Comparison of ENCODE assay signal across 24 cellular contexts in the genomic region with DNA sequence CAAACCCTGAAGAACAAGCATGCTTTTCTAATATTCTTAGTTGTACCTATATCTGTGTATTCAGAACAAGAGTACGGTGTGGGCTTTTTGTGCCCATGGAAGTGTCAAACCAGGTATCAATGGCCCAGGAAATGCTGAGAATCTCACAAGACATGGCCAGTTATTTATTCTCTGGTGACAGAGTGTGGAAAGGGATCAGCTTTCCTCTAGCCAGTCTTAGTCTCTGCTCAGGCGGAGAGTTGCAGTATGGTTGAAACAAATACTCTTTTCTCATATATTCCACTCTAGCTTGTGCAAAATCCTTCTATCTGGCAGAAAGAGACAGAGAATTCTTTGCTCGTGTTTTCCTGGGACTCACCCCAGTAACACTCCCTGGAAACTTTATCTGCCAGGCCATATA.
"Had no signal": no experiment of that assay in that cellular context is flagged by ENCODE, and none has a peak within 500 bp of the region (broad histone marks: within the 10 kb centered on the region; RNA-seq: fewer than 3 reads in every experiment).

No MANE protein-coding gene starts in this region.

- H3K4me1 Mint-ChIP-seq: central memory CD8-positive, alpha-beta T cell; natural killer cell; stimulated activated naive B cell treated with anti-CD40 and anti-IgM and Interleukin-4, amounts not matched to agents 10 μg/mL and 1 μg/mL and 100 μg/mL, for 72 hours had no signal

- H3K36me3 Mint-ChIP-seq: natural killer cell; neural progenitor cell; stimulated activated naive B cell treated with anti-CD40 and anti-IgM and Interleukin-4, amounts not matched to agents 10 μg/mL and 1 μg/mL and 100 μg/mL, for 72 hours had no signal

- H3K4me1 ChIP-seq: colonic mucosa, foreskin keratinocyte, heart right ventricle, left lung, prostate gland, transverse colon, upper lobe of right lung had no signal

- ATAC-seq: foreskin keratinocyte; heart right ventricle; left lung; natural killer cell; right cardiac atrium; stimulated activated naive B cell treated with anti-CD40 and anti-IgM and Interleukin-4, amounts not matched to agents 10 μg/mL and 1 μg/mL and 100 μg/mL, for 72 hours; upper lobe of right lung had no signal

- H3K27me3 Mint-ChIP-seq: central memory CD8-positive, alpha-beta T cell; stimulated activated naive B cell treated with anti-CD40 and anti-IgM and Interleukin-4, amounts not matched to agents 10 μg/mL and 1 μg/mL and 100 μg/mL, for 72 hours had no signal

- H3K4me3 Mint-ChIP-seq: central memory CD8-positive, alpha-beta T cell; natural killer cell; neural progenitor cell; stimulated activated naive B cell treated with anti-CD40 and anti-IgM and Interleukin-4, amounts not matched to agents 10 μg/mL and 1 μg/mL and 100 μg/mL, for 72 hours; stimulated activated naive CD8-positive, alpha-beta T cell treated with anti-CD3 and anti-CD28 coated beads, Interleukin-15, Interleukin-2, amounts not matched to agents 100 ng/mL and 50 ng/mL, for 24 hours had no signal

- H3K9me3 ChIP-seq: colonic mucosa, esophagus muscularis mucosa, heart right ventricle, left lung, prostate gland, thoracic aorta, transverse colon, upper lobe of right lung had no signal

- H3K9me3 Mint-ChIP-seq: central memory CD8-positive, alpha-beta T cell; neural progenitor cell; stimulated activated naive B cell treated with anti-CD40 and anti-IgM and Interleukin-4, amounts not matched to agents 10 μg/mL and 1 μg/mL and 100 μg/mL, for 72 hours; stimulated activated naive CD8-positive, alpha-beta T cell treated with anti-CD3 and anti-CD28 coated beads, Interleukin-15, Interleukin-2, amounts not matched to agents 100 ng/mL and 50 ng/mL, for 24 hours had no signal

- H3K27ac Mint-ChIP-seq: natural killer cell; stimulated activated naive B cell treated with anti-CD40 and anti-IgM and Interleukin-4, amounts not matched to agents 10 μg/mL and 1 μg/mL and 100 μg/mL, for 72 hours; stimulated activated naive CD8-positive, alpha-beta T cell treated with anti-CD3 and anti-CD28 coated beads, Interleukin-15, Interleukin-2, amounts not matched to agents 100 ng/mL and 50 ng/mL, for 24 hours had no signal

- H3K27ac ChIP-seq: cardiac muscle cell, colonic mucosa, esophagus muscularis mucosa, foreskin keratinocyte, heart right ventricle, left lung, neural progenitor cell, prostate gland, skin epidermis, thoracic aorta, transverse colon, upper lobe of right lung had no signal

- H3K36me3 ChIP-seq: cardiac muscle cell, colonic mucosa, esophagus muscularis mucosa, heart right ventricle, left lung, neural progenitor cell, prostate gland, thoracic aorta, transverse colon, upper lobe of right lung had no signal

- DNase-seq: colonic mucosa; dermis blood vessel endothelial cell; effector memory CD4-positive, alpha-beta T cell; foreskin keratinocyte; glutamatergic neuron; heart right ventricle; hippocampal formation; left lung; mesendoderm; natural killer cell; right cardiac atrium; stimulated activated CD4-positive, alpha-beta T cell treated with anti-CD3 and anti-CD28 coated beads, Interleukin-15, amount 100 ng/mL, for 24 hours; stimulated activated CD4-positive, alpha-beta T cell treated with anti-CD3 and anti-CD28 coated beads, Interleukin-2, amount 100 ng/mL, for 48 hours; stimulated activated naive B cell treated with anti-CD40 and anti-IgM and Interleukin-4, amounts not matched to agents 10 μg/mL and 1 μg/mL and 100 μg/mL, for 72 hours; transverse colon; upper lobe of right lung had no signal

- H3K27me3 ChIP-seq: cardiac muscle cell, colonic mucosa, esophagus muscularis mucosa, left lung, neural progenitor cell, transverse colon, upper lobe of right lung had no signal

- H3K4me3 ChIP-seq: cardiac muscle cell, colonic mucosa, esophagus muscularis mucosa, heart right ventricle, left lung, neural progenitor cell, prostate gland, skin epidermis, thoracic aorta, transverse colon, upper lobe of right lung had no signal
